ENCODE assay signal across 10 cellular contexts in the genomic region with DNA sequence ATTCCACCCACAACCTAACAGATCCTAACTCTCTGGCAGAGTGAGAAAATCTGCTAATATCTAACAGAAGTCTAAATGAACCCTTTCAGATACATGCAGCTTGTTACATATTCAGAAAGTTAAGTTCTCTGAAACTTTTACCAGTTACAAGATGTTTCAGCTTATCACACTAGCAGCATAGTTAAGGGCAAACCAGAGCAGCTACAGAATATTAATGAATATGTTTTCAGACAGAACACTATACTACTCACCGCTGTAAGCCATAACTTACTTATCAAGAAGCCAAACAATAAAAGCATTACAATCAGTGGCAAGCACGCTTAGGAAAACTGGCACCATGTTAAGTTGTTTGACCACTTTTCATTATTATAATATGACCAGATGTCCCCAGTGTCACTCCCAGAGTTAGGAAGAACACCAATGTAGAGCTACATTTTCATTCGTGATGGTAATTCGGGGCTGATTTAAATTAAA. TPM values are rescaled to one million over a fixed set of nuclear protein-coding genes. Genes with fewer than 3 reads are reported as not detected.
DNase-seq lines count a peak whose midpoint lies in the region; ATAC-seq and TF ChIP-seq lines count a peak whose summit lies in the region.
"Had no signal": no experiment of that assay in that cellular context is flagged by ENCODE, and none has a peak within 500 bp of the region (broad histone marks: within the 10 kb centered on the region; RNA-seq: fewer than 3 reads in every experiment).

No MANE protein-coding gene starts in this region.

- H3K4me2 ChIP-seq in PC-3 (ENCODE audit: low read length): peak overlapping the region; percentile 83

- H4K20me1 ChIP-seq in PC-3 (ENCODE audit: low read length): peaks cover 71% of the 10 kb centered on the region

- peaks cover 13% of the 10 kb centered on the region for H3F3A ChIP-seq in PC-3 (ENCODE audit: low read length, unreplicated experiment)

- H3K27ac ChIP-seq in PC-3 (ENCODE audit: low read length) (peak overlapping the region; percentile 63), esophagus squamous epithelium (peak overlapping the region; percentile 42 to 98 (median 80)), prostate gland (peak overlapping the region; percentile 37 to 43)

- H3K4me1 ChIP-seq in PC-3 (ENCODE audit: insufficient read depth, low read length) (peaks cover 68% of the 10 kb centered on the region), esophagus squamous epithelium (peaks cover 21 to 85% (median 33%) of the 10 kb centered on the region in 3 donors), prostate gland (replicated peaks) (peaks cover 4% of the 10 kb centered on the region)

- peaks cover 95% of the 10 kb centered on the region for H3K79me2 ChIP-seq in PC-3 (ENCODE audit: low read length)

- no peak for TF ChIP-seq POLR2A in esophagus squamous epithelium (IDR thresholded peaks at IDR 0.05)
- TF ChIP-seq POLR2A in prostate gland (IDR thresholded peaks at IDR 0.05): no peak

- no peak for ATAC-seq in PC-3
- ATAC-seq in GM18867 (IDR thresholded peaks at IDR 0.05; ENCODE audit: unreplicated experiment): no peak

- CTCF ChIA-PET in PC-3 (lab: Charles Lee): interaction anchor here (1.2 kb wide), 1 partner anchor 54 kb away, joined by 6 read pairs; no protein-coding TSS in a partner anchor

- POLR2A ChIA-PET in PC-3 (lab: Charles Lee; ENCODE audit: unreplicated experiment): interaction anchor here (0.5 to 3.1 kb wide), 4 partner anchors 26 to 1536 kb away, joined by 3 to 33 read pairs (median 3); no protein-coding TSS in a partner anchor

- no TSS peak for BruUV-seq in PC-3 (replicated peaks; lab: Mats Ljungman, UMichigan)

- H3K9me3 ChIP-seq in PC-3 (ENCODE audit: low read length): no peaks in the 10 kb centered on the region
- no peaks in the 10 kb centered on the region for H3K9me3 ChIP-seq in esophagus squamous epithelium
- H3K9me3 ChIP-seq in prostate gland: no peaks in the 10 kb centered on the region

- H3K36me3 ChIP-seq in PC-3 (ENCODE audit: low read depth, low read length) (peaks cover 44% of the 10 kb centered on the region), esophagus squamous epithelium (no peaks in the 10 kb centered on the region), prostate gland (no peaks in the 10 kb centered on the region)

- no peaks in the 10 kb centered on the region for H3K27me3 ChIP-seq in PC-3 (ENCODE audit: low read length)
- H3K27me3 ChIP-seq in esophagus squamous epithelium: no peaks in the 10 kb centered on the region
- no peaks in the 10 kb centered on the region for H3K27me3 ChIP-seq in prostate gland (replicated peaks; ENCODE audit: insufficient read depth)

- H3K9me2 ChIP-seq in PC-3 (replicated peaks; ENCODE audit: low read length): no peaks in the 10 kb centered on the region

- peak overlapping the region; percentile 92 for H3K9ac ChIP-seq in PC-3 (ENCODE audit: low read length)

- H2AFZ ChIP-seq in PC-3 (ENCODE audit: low read length): no peak overlapping the region

- whole genome bisulfite sequencing in esophagus squamous epithelium, 2 donors: 25 to 29% methylated on average over 4 of the region's 4 CpGs
- 30% methylated on average over 4 of the region's 4 CpGs for WGBS in prostate gland

- intact Hi-C loops in PC-3 (cut with micrococcal nuclease): loop anchor here (5.0 kb wide), 1 partner anchor 158 kb away; no protein-coding TSS in a partner anchor
- intact Hi-C loops in esophagus squamous epithelium (cut with DNase I): no loop called here
- intact Hi-C loops in prostate gland (cut with DNase I): no loop called here

- DNase-seq in G401 (ENCODE audit: low spot score) (peak; percentile 35), PC-3 (peak; percentile 57), esophagus squamous epithelium (lab: John Stamatoyannopoulos, UW) (no peak), prostate gland (ENCODE audit: low spot score) (no peak), NCI-H128 (lab: John Stamatoyannopoulos, UW; ENCODE audit: unreplicated experiment) (no peak), KBM-7 (no peak)
- DNase-seq in stimulated activated CD8-positive, alpha-beta memory T cell treated with anti-CD3 and anti-CD28 coated beads, Interleukin-4, amount 100 ng/mL, for 48 hours: no peak
- DNase-seq: kidney glomerular epithelial cell, substantia nigra had no signal

- in situ Hi-C loops in G401 (cut with HindIII; ENCODE audit: low sequenced_read_pairs) (no loop called here), KBM-7 (cut with MboI; ENCODE audit: low pct_unique_long_range_greater_than_20kb, low sequenced_read_pairs) (no loop called here)

- TF ChIP-seq CTCF in PC-3 (conservative IDR thresholded peaks at IDR 0.05; ENCODE audit: low read depth, low read length) (no peak), esophagus squamous epithelium (IDR thresholded peaks at IDR 0.05) (no peak), prostate gland (IDR thresholded peaks at IDR 0.05) (no peak)

- peak overlapping the region; percentile 75 for H3K4me3 ChIP-seq in PC-3 (ENCODE audit: low read length)
- peak overlapping the region in 3 of 4 donors; percentile 72 to 98 (median 91) for H3K4me3 ChIP-seq in esophagus squamous epithelium
- H3K4me3 ChIP-seq in prostate gland: no peak overlapping the region

RNA-seq across cellular contexts. Expression of a gene that starts 2.7 kb away (rescaled TPM):
- 306 and 444 TPM in 2 replicates for total RNA-seq in G401 (2014; rRNA removed; shearing (Covaris generic))
- total RNA-seq in PC-3 (2014; rRNA removed) (956 and 1,010 TPM in 2 replicates), esophagus squamous epithelium (100 to 1,000 TPM in 3 of 4 donors, 10 to 100 TPM in 1; 70.5 to 323 (median 161) TPM), prostate gland (100 to 1,000 TPM; 246 to 293 TPM)

Comparison
In these comparisons a context has a peak if more than half of its experiments do, and no peak if none do; other contexts are left out.
1. DNase-seq: peak in G401 (single experiment) and PC-3 (single experiment); none in esophagus squamous epithelium (single experiment), prostate gland (single experiment), NCI-H128 (single experiment), KBM-7 (single experiment) and stimulated activated CD8-positive, alpha-beta memory T cell treated with anti-CD3 and anti-CD28 coated beads, Interleukin-4, amount 100 ng/mL, for 48 hours (single experiment).
2. H3K4me3 ChIP-seq: peak in PC-3 (single experiment) and esophagus squamous epithelium (3 of 4); none in prostate gland (0 of 2).
3. Peak in every context shown above with its lines, with median percentiles within 50 percentile points of each other: H3K27ac ChIP-seq.